Comparison of ENCODE assay signal across 14 cellular contexts in the genomic region with DNA sequence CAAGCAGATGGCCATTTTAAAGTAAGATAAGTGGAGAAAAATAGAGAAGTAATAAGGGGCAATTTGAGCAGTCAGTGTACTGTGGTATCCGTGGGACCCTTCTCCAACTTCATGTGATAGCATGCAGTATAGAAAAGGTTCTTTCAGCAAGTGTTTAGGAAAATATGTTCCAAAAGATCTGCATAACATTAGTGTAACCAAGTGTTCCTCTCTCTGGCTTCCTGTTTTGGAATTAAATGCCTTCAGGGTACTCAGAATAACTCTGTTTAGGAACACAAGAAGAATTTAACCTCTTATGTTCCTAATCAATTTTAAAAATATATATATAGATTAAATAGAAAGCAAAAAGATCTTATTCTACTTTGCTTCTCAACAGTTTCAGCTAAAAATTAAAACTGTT.
DNase-seq lines count a peak whose midpoint lies in the region; ATAC-seq and TF ChIP-seq lines count a peak whose summit lies in the region.
"Had no signal": no experiment of that assay in that cellular context is flagged by ENCODE, and none has a peak within 500 bp of the region (broad histone marks: within the 10 kb centered on the region; RNA-seq: fewer than 3 reads in every experiment).

No MANE protein-coding gene starts in this region.

- H2AFZ ChIP-seq in H9 (ENCODE audit: low read length) = no peak overlapping the region

- WGBS in H9 (ENCODE audit: extremely low coverage, insufficient read length, low lambda C conversion rate) = no CpG with 5 or more reads among the region's 1 CpG
- 38 to 41% methylated on average over 1 of the region's 1 CpG for WGBS in endodermal cell (ENCODE audit: insufficient coverage in 1 of 2, insufficient read length in 1 of 2), 2 experiments

- no peak overlapping the region for H3K27ac ChIP-seq in H9 (ENCODE audit: insufficient read length, low read depth, low read length)
- no peak overlapping the region for H3K27ac ChIP-seq in endodermal cell (ENCODE audit: low read depth, low read length)
- H3K27ac ChIP-seq: esophagus muscularis mucosa, psoas muscle had no signal

- no peak overlapping the region for H2AK5ac ChIP-seq in H9 (ENCODE audit: insufficient read length, low read length)

- H3K4me1 ChIP-seq in H9 (ENCODE audit: insufficient read depth, low read length) = no peaks in the 10 kb centered on the region
- H3K4me1 ChIP-seq in endodermal cell (ENCODE audit: control insufficient read depth, insufficient read depth, low read length) = peaks cover 6% of the 10 kb centered on the region

- no peak overlapping the region for H3K4me2 ChIP-seq in H9 (ENCODE audit: insufficient read depth, insufficient read length, low read length)

- no peak overlapping the region for H2BK5ac ChIP-seq in H9 (ENCODE audit: insufficient read length, low read length)

- no peak overlapping the region for H3K4ac ChIP-seq in H9 (ENCODE audit: low read depth, low read length)

- no peak overlapping the region for H4K8ac ChIP-seq in H9 (replicated peaks; ENCODE audit: insufficient read length, low read depth, low read length)

- no peak overlapping the region for H3K14ac ChIP-seq in H9 (ENCODE audit: insufficient read depth, low read length)

- H3K27me3 Mint-ChIP-seq in H9 (ENCODE audit: low read depth) (no peaks in the 10 kb centered on the region), endodermal cell (ENCODE audit: insufficient read depth) (no peaks in the 10 kb centered on the region), osteocyte (ENCODE audit: unreplicated experiment) (no peaks in the 10 kb centered on the region)

- no peak overlapping the region for H4K5ac ChIP-seq in H9 (ENCODE audit: insufficient read length, low read depth, low read length)

- H2BK20ac ChIP-seq in H9 (ENCODE audit: low read depth, low read length, poor library complexity, severe bottlenecking) = no peak overlapping the region

- H4K91ac ChIP-seq in H9 (ENCODE audit: insufficient read length, low read depth, low read length) = no peak overlapping the region

- no peaks in the 10 kb centered on the region for H3K79me2 ChIP-seq in H9 (ENCODE audit: insufficient read depth, low read length)

- H4K20me1 ChIP-seq in H9 (ENCODE audit: control insufficient read depth, insufficient read depth, insufficient read length) = no peaks in the 10 kb centered on the region

- H3K27me3 ChIP-seq in H9 (ENCODE audit: insufficient read depth, low read length) (no peaks in the 10 kb centered on the region), endodermal cell (ENCODE audit: control insufficient read depth, insufficient read depth, low read length, poor library complexity, severe bottlenecking) (no peaks in the 10 kb centered on the region)
- H3K27me3 ChIP-seq: esophagus muscularis mucosa had no signal

- H2BK12ac ChIP-seq in H9 (ENCODE audit: insufficient read length, low read depth, low read length) = no peak overlapping the region

- H3K4me3 ChIP-seq in endodermal cell (ENCODE audit: low read length) = no peak overlapping the region
- H3K4me3 ChIP-seq: esophagus muscularis mucosa, psoas muscle had no signal

- no peaks in the 10 kb centered on the region for H3K36me3 ChIP-seq in endodermal cell (ENCODE audit: control insufficient read depth, insufficient read depth, low read length)
- H3K36me3 ChIP-seq: esophagus muscularis mucosa had no signal

- H3K27ac Mint-ChIP-seq in H9 (peak overlapping the region in 2 of 3 experiments; percentile 37 to 71; a peak in 2 of 7 replicates), endodermal cell (peak overlapping the region; percentile 3), osteocyte (ENCODE audit: unreplicated experiment) (peak overlapping the region; percentile 38)

- H2BK15ac ChIP-seq in H9 (ENCODE audit: low read depth, low read length) = no peak overlapping the region

- no peaks in the 10 kb centered on the region for H3K36me3 Mint-ChIP-seq in H9 (ENCODE audit: insufficient read depth in 1 of 3, low read depth in 3 of 3)
- H3K36me3 Mint-ChIP-seq in endodermal cell (ENCODE audit: low read depth) = no peaks in the 10 kb centered on the region
- H3K36me3 Mint-ChIP-seq in osteocyte (ENCODE audit: unreplicated experiment) = no peaks in the 10 kb centered on the region

- no peak overlapping the region for H3K23ac ChIP-seq in H9 (ENCODE audit: insufficient read length, low read depth, low read length)

- no peaks in the 10 kb centered on the region for H3K79me1 ChIP-seq in H9 (ENCODE audit: insufficient read depth, low read depth, low read length, poor library complexity, severe bottlenecking)

- no peak overlapping the region for H3K18ac ChIP-seq in H9 (ENCODE audit: insufficient read length, low read depth, low read length)

- no peak overlapping the region for H3K4me3 Mint-ChIP-seq in H9
- H3K4me3 Mint-ChIP-seq in endodermal cell = no peak overlapping the region
- H3K4me3 Mint-ChIP-seq in osteocyte (ENCODE audit: unreplicated experiment) = no peak overlapping the region

- H3K4me1 Mint-ChIP-seq in H9 (peaks cover 11 to 14% of the 10 kb centered on the region in 2 experiments), endodermal cell (peaks cover 30% of the 10 kb centered on the region), osteocyte (ENCODE audit: unreplicated experiment) (peaks cover 32% of the 10 kb centered on the region)

- no peak overlapping the region for H3K9ac ChIP-seq in H9 (ENCODE audit: extremely low read depth, insufficient read length, low read length)
- H3K9ac ChIP-seq in endodermal cell (ENCODE audit: extremely low read depth, low read length, poor library complexity, severe bottlenecking) = no peak overlapping the region

- no peaks in the 10 kb centered on the region for H3K23me2 ChIP-seq in H9 (ENCODE audit: insufficient read length, low read depth, low read length, poor library complexity, severe bottlenecking)

- H3K56ac ChIP-seq in H9 (ENCODE audit: insufficient read length, low read depth, low read length) = no peak overlapping the region

- H3K9me3 ChIP-seq in H9 (ENCODE audit: control insufficient read depth, low read depth, low read length) (no peaks in the 10 kb centered on the region), endodermal cell (ENCODE audit: control insufficient read depth, low read length) (no peaks in the 10 kb centered on the region)
- H3K9me3 ChIP-seq: esophagus muscularis mucosa, psoas muscle had no signal

- ATAC-seq in GM19397 (IDR thresholded peaks at IDR 0.05; ENCODE audit: unreplicated experiment) = no peak
- ATAC-seq in GM21528 (IDR thresholded peaks at IDR 0.05; ENCODE audit: low FRiP score, unreplicated experiment) = no peak

- no peak for TF ChIP-seq CTCF in H9 (conservative IDR thresholded peaks at IDR 0.05)
- TF ChIP-seq CTCF in endodermal cell (conservative IDR thresholded peaks at IDR 0.05) = no peak
- TF ChIP-seq CTCF in osteocyte (IDR thresholded peaks at IDR 0.05) = no peak

- H3K9me3 Mint-ChIP-seq in H9 = no peaks in the 10 kb centered on the region
- H3K9me3 Mint-ChIP-seq in endodermal cell = no peaks in the 10 kb centered on the region
- H3K9me3 Mint-ChIP-seq in osteocyte (ENCODE audit: unreplicated experiment) = no peaks in the 10 kb centered on the region

- no peak overlapping the region for H3T11ph ChIP-seq in H9 (ENCODE audit: low read length)

- H2BK120ac ChIP-seq in H9 (ENCODE audit: low read depth, low read length, poor library complexity, severe bottlenecking) = no peak overlapping the region

- DNase-seq in H9 (no peak), OCI-M1 (lab: John Stamatoyannopoulos, UW) (peak; percentile 69), endodermal cell (no peak), osteocyte (ENCODE audit: extremely low spot score, unreplicated experiment) (no peak), NK-92 (lab: John Stamatoyannopoulos, UW; ENCODE audit: unreplicated experiment) (no peak)
- no peak for DNase-seq in activated effector memory CD4-positive, alpha-beta T cell treated with anti-CD3 and anti-CD28 coated beads, Interleukin-2, amount 50 U/mL, for 16 hours
- DNase-seq: activated gamma-delta T cell, cortex of kidney, NCI-H1436 treated with DMSO at 0.1 percent for 48 hours, NCI-H446 treated with DMSO at 0.1 percent for 48 hours, psoas muscle had no signal

Comparison
In these comparisons a context has a peak if more than half of its experiments do, and no peak if none do; other contexts are left out.
1. H3K27ac Mint-ChIP-seq: peak in every context shown above with its lines; median percentile 54 in H9; 38 in osteocyte; 3 in endodermal cell.